Comparison of ENCODE assay signal across 1 cellular context in genomic region chr10:97407952-97408248, GRCh38.
TF ChIP-seq lines count a peak whose summit lies in the region.

No MANE protein-coding gene starts in this region.

TF ChIP-seq in WTC11, 78 proteins besides CTCF, POLR2A, EP300 and RAD21 (continued from another document):
- TF ChIP-seq STAT6 (CRISPR knock-in tag; conservative IDR thresholded peaks at IDR 0.05; ENCODE audit: low read depth), result no peak
- TF ChIP-seq ZNF232 (CRISPR knock-in tag; IDR thresholded peaks at IDR 0.05), result no peak
- TF ChIP-seq OVOL2 (CRISPR knock-in tag; IDR thresholded peaks at IDR 0.05; ENCODE audit: borderline replicate concordance), result no peak
- TF ChIP-seq ZNF425 (CRISPR knock-in tag; conservative IDR thresholded peaks at IDR 0.05), result no peak
- TF ChIP-seq ELF4 (CRISPR knock-in tag; IDR thresholded peaks at IDR 0.05; ENCODE audit: low read depth), result no peak
- no peak for TF ChIP-seq ERG (CRISPR knock-in tag; IDR thresholded peaks at IDR 0.05)
- no peak for TF ChIP-seq ZNF423 (CRISPR knock-in tag; IDR thresholded peaks at IDR 0.05)
- no peak for TF ChIP-seq ARID4B (CRISPR knock-in tag; IDR thresholded peaks at IDR 0.05; ENCODE audit: borderline replicate concordance)
- TF ChIP-seq PREB (CRISPR knock-in tag; IDR thresholded peaks at IDR 0.05; ENCODE audit: borderline replicate concordance), result no peak
- TF ChIP-seq USF2 (CRISPR knock-in tag; IDR thresholded peaks at IDR 0.05), result no peak
- TF ChIP-seq SOX15 (CRISPR knock-in tag; IDR thresholded peaks at IDR 0.05), result no peak
- TF ChIP-seq TP53 (CRISPR knock-in tag; IDR thresholded peaks at IDR 0.05), result no peak
- TF ChIP-seq ZNF138 (CRISPR knock-in tag; conservative IDR thresholded peaks at IDR 0.05), result no peak
- no peak for TF ChIP-seq FOXP1 (CRISPR knock-in tag; IDR thresholded peaks at IDR 0.05; ENCODE audit: borderline replicate concordance)
- TF ChIP-seq GTF2I (CRISPR knock-in tag; conservative IDR thresholded peaks at IDR 0.05), result no peak
- no peak for TF ChIP-seq IRF1 (CRISPR knock-in tag; IDR thresholded peaks at IDR 0.05)
- TF ChIP-seq CREM (CRISPR knock-in tag; IDR thresholded peaks at IDR 0.05), result no peak
